1 cellular context compared by ENCODE assay signal in the genomic region with DNA sequence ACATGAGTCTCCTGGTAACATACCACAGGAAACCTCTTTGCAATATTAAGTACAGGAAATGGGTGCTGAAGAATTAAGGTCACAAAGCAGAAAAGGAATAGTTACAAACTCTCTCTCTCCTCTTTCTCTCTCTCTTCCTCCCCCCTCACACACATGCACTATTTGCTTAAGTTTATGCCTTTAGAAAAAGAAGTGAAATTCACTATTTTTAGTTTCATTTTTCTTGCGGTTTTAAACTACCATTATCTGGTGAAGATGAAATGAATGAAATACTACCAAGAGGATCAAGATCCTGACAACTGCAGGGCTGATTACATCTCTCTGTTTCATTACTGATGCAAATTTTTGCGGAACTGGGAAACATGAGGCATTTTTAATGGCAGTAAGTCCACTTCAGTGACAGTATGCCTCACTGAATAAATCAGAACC.
TF ChIP-seq lines count a peak whose summit lies in the region.

No MANE protein-coding gene starts in this region.

TF ChIP-seq in GM12878, 131 proteins besides CTCF, POLR2A, EP300 and RAD21 (continued from another document and continues in another):
- TF ChIP-seq, protein P1, sequence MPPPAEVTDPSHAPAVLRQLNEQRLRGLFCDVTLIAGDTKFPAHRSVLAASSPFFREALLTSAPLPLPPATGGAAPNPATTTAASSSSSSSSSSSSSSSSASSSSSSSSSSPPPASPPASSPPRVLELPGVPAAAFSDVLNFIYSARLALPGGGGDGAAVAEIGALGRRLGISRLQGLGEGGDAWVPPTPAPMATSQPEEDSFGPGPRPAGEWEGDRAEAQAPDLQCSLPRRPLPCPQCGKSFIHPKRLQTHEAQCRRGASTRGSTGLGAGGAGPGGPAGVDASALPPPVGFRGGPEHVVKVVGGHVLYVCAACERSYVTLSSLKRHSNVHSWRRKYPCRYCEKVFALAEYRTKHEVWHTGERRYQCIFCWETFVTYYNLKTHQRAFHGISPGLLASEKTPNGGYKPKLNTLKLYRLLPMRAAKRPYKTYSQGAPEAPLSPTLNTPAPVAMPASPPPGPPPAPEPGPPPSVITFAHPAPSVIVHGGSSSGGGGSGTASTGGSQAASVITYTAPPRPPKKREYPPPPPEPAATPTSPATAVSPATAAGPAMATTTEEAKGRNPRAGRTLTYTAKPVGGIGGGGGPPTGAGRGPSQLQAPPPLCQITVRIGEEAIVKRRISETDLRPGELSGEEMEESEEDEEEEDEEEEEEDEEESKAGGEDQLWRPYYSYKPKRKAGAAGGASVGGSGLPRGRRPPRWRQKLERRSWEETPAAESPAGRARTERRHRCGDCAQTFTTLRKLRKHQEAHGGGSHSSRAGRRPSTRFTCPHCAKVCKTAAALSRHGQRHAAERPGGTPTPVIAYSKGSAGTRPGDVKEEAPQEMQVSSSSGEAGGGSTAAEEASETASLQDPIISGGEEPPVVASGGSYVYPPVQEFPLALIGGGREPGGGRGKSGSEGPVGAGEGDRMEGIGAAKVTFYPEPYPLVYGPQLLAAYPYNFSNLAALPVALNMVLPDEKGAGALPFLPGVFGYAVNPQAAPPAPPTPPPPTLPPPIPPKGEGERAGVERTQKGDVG (CRISPR knock-in tag; IDR thresholded peaks at IDR 0.05), result no peak
- no peak for TF ChIP-seq EGR1 (IDR thresholded peaks at IDR 0.05; ENCODE audit: borderline replicate concordance in 1 of 2, low read depth in 2 of 2, low read length in 2 of 2)
- TF ChIP-seq MYC (IDR thresholded peaks at IDR 0.05; ENCODE audit: insufficient read depth, insufficient read length, insufficient replicate concordance, low read length, severe bottlenecking), result no peak
- TF ChIP-seq SMC3 (IDR thresholded peaks at IDR 0.05; ENCODE audit: borderline replicate concordance, low read length), result no peak
- TF ChIP-seq HDAC6 (IDR thresholded peaks at IDR 0.05; ENCODE audit: unreplicated experiment), result no peak
- no peak for TF ChIP-seq BRCA1 (IDR thresholded peaks at IDR 0.05; ENCODE audit: low read depth, low read length)
- TF ChIP-seq PAX5 (IDR thresholded peaks at IDR 0.05; ENCODE audit: borderline replicate concordance, low read depth, low read length), result 0 out of 2 replicates have a peak, but pooled peaks have one; percentile 17
- no peak; the same call in 1 of the 2 replicates for TF ChIP-seq TCF7 (IDR thresholded peaks at IDR 0.05; ENCODE audit: borderline replicate concordance)
- no peak for TF ChIP-seq HCFC1 (IDR thresholded peaks at IDR 0.05; ENCODE audit: low read length)
- TF ChIP-seq BCLAF1 (IDR thresholded peaks at IDR 0.05), result no peak
- TF ChIP-seq RB1 (IDR thresholded peaks at IDR 0.05; ENCODE audit: borderline replicate concordance), result no peak
- peak; percentile 52 for TF ChIP-seq CREB1 (IDR thresholded peaks at IDR 0.05; ENCODE audit: low read depth)
- TF ChIP-seq EED (IDR thresholded peaks at IDR 0.05; ENCODE audit: low read depth), result no peak
- no peak for TF ChIP-seq MYB (IDR thresholded peaks at IDR 0.05; ENCODE audit: borderline replicate concordance, low read depth, low read length)
- TF ChIP-seq TCF3 (IDR thresholded peaks at IDR 0.05; ENCODE audit: borderline replicate concordance, insufficient read depth, low read depth, low read length), result no peak
- TF ChIP-seq, protein P2, sequence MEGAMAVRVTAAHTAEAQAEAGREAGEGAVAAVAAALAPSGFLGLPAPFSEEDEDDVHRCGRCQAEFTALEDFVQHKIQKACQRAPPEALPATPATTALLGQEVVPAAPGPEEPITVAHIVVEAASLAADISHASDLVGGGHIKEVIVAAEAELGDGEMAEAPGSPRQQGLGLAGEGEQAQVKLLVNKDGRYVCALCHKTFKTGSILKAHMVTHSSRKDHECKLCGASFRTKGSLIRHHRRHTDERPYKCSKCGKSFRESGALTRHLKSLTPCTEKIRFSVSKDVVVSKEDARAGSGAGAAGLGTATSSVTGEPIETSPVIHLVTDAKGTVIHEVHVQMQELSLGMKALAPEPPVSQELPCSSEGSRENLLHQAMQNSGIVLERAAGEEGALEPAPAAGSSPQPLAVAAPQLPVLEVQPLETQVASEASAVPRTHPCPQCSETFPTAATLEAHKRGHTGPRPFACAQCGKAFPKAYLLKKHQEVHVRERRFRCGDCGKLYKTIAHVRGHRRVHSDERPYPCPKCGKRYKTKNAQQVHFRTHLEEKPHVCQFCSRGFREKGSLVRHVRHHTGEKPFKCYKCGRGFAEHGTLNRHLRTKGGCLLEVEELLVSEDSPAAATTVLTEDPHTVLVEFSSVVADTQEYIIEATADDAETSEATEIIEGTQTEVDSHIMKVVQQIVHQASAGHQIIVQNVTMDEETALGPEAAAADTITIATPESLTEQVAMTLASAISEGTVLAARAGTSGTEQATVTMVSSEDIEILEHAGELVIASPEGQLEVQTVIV (IDR thresholded peaks at IDR 0.05; ENCODE audit: borderline replicate concordance, partially characterized antibody), result no peak
- TF ChIP-seq SMAD1 (IDR thresholded peaks at IDR 0.05; ENCODE audit: low read depth, partially characterized antibody), result no peak
- peak; percentile 51; the same call in 1 of the 2 replicates for TF ChIP-seq JUNB (IDR thresholded peaks at IDR 0.05)
- peak; percentile 47; the same call in 1 of the 2 replicates for TF ChIP-seq CHD2 (IDR thresholded peaks at IDR 0.05; ENCODE audit: borderline replicate concordance, low read depth, low read length)
- TF ChIP-seq NR2F1 (conservative IDR thresholded peaks at IDR 0.05), result peak; percentile 24; the same call in 1 of the 2 replicates
- peak; percentile 77; the same call in 1 of the 2 replicates for TF ChIP-seq IRF4 (IDR thresholded peaks at IDR 0.05; ENCODE audit: low read depth, low read length)
- TF ChIP-seq YBX1 (IDR thresholded peaks at IDR 0.05), result no peak
- no peak for TF ChIP-seq ASH2L (IDR thresholded peaks at IDR 0.05; ENCODE audit: borderline replicate concordance, low read depth)
- TF ChIP-seq CHD1 (IDR thresholded peaks at IDR 0.05; ENCODE audit: low read depth, low read length), result no peak
- TF ChIP-seq POU2F2 (IDR thresholded peaks at IDR 0.05; ENCODE audit: borderline replicate concordance, low read depth, low read length), result peak; percentile 98
- no peak for TF ChIP-seq REST (IDR thresholded peaks at IDR 0.05; ENCODE audit: low read depth, low read length)
- TF ChIP-seq GATAD2B (conservative IDR thresholded peaks at IDR 0.05; ENCODE audit: low read depth), result no peak
- TF ChIP-seq CEBPB (IDR thresholded peaks at IDR 0.05; ENCODE audit: borderline replicate concordance in 1 of 2, low read depth in 2 of 2, low read length in 2 of 2), result 0 out of 4 replicates have a peak, but pooled peaks of 1 of the 2 experiments have one; percentile 56
- TF ChIP-seq PKNOX1 (IDR thresholded peaks at IDR 0.05), result peak; percentile 43; the same call in 1 of the 2 replicates
- TF ChIP-seq NFXL1 (IDR thresholded peaks at IDR 0.05; ENCODE audit: borderline replicate concordance), result no peak
- no peak for TF ChIP-seq ZNF384 (IDR thresholded peaks at IDR 0.05; ENCODE audit: borderline replicate concordance, low read depth, low read length)
- no peak for TF ChIP-seq RBBP5 (conservative IDR thresholded peaks at IDR 0.05)
- peak; percentile 42 for TF ChIP-seq CREM (IDR thresholded peaks at IDR 0.05; ENCODE audit: low read depth)
- no peak for TF ChIP-seq TCF12 (IDR thresholded peaks at IDR 0.05; ENCODE audit: low read depth, low read length)
- no peak for TF ChIP-seq RFX5 (IDR thresholded peaks at IDR 0.05; ENCODE audit: low read depth, low read length)
- peak; percentile 82 for TF ChIP-seq ATF7 (IDR thresholded peaks at IDR 0.05; ENCODE audit: low read depth)
- TF ChIP-seq STAT3 (IDR thresholded peaks at IDR 0.05; ENCODE audit: low read depth, low read length), result no peak
- no peak for TF ChIP-seq SRF (IDR thresholded peaks at IDR 0.05; ENCODE audit: low read depth in 2 of 2, low read length in 2 of 2)
- no peak for TF ChIP-seq USF2 (IDR thresholded peaks at IDR 0.05; ENCODE audit: borderline replicate concordance, low read depth, low read length)
- TF ChIP-seq, protein P3, sequence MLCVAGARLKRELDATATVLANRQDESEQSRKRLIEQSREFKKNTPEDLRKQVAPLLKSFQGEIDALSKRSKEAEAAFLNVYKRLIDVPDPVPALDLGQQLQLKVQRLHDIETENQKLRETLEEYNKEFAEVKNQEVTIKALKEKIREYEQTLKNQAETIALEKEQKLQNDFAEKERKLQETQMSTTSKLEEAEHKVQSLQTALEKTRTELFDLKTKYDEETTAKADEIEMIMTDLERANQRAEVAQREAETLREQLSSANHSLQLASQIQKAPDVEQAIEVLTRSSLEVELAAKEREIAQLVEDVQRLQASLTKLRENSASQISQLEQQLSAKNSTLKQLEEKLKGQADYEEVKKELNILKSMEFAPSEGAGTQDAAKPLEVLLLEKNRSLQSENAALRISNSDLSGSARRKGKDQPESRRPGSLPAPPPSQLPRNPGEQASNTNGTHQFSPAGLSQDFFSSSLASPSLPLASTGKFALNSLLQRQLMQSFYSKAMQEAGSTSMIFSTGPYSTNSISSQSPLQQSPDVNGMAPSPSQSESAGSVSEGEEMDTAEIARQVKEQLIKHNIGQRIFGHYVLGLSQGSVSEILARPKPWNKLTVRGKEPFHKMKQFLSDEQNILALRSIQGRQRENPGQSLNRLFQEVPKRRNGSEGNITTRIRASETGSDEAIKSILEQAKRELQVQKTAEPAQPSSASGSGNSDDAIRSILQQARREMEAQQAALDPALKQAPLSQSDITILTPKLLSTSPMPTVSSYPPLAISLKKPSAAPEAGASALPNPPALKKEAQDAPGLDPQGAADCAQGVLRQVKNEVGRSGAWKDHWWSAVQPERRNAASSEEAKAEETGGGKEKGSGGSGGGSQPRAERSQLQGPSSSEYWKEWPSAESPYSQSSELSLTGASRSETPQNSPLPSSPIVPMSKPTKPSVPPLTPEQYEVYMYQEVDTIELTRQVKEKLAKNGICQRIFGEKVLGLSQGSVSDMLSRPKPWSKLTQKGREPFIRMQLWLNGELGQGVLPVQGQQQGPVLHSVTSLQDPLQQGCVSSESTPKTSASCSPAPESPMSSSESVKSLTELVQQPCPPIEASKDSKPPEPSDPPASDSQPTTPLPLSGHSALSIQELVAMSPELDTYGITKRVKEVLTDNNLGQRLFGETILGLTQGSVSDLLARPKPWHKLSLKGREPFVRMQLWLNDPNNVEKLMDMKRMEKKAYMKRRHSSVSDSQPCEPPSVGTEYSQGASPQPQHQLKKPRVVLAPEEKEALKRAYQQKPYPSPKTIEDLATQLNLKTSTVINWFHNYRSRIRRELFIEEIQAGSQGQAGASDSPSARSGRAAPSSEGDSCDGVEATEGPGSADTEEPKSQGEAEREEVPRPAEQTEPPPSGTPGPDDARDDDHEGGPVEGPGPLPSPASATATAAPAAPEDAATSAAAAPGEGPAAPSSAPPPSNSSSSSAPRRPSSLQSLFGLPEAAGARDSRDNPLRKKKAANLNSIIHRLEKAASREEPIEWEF (IDR thresholded peaks at IDR 0.05; ENCODE audit: insufficient replicate concordance, low read depth, low read length), result no peak
- TF ChIP-seq POLR2AphosphoS2 (IDR thresholded peaks at IDR 0.05; ENCODE audit: low read depth, low read length), result no peak
